8 cellular contexts compared by ENCODE assay signal in genomic region chr10:43265799-43266721, GRCh38. TPM values are rescaled to one million over a fixed set of nuclear protein-coding genes. Genes with fewer than 3 reads are reported as not detected.
DNase-seq lines count a peak whose midpoint lies in the region; ATAC-seq lines count a peak whose summit lies in the region.

No MANE protein-coding gene starts in this region.

- CTCF ChIA-PET in CD8-positive, alpha-beta memory T cell (lab: Charles Lee): interaction anchor here (0.7 to 6.7 kb wide), 26 partner anchors 9 to 194 kb away, joined by 3 to 70 read pairs (median 4); partner anchors contain the start of gene CSGALNACT2

- H3K4me3 ChIP-seq in CD8-positive, alpha-beta memory T cell (ENCODE audit: low read length): peak overlapping the region; percentile 51
- peak overlapping the region; percentile 1 for H3K4me3 ChIP-seq in iPS-11a (ENCODE audit: low read depth, low read length)

- H3K9me3 ChIP-seq in CD8-positive, alpha-beta memory T cell (ENCODE audit: low read length): no peaks in the 10 kb centered on the region

- H3K9me3 Mint-ChIP-seq in CD8-positive, alpha-beta memory T cell: no peaks in the 10 kb centered on the region
- no peaks in the 10 kb centered on the region for H3K9me3 Mint-ChIP-seq in activated naive CD4-positive, alpha-beta T cell treated with anti-CD3 and anti-CD28 coated beads, Interleukin-2, amount 50 U/mL, for 24 hours

- peak overlapping the region in 4 of 8 donors; percentile 14 to 80 (median 76) for H3K27ac Mint-ChIP-seq in CD8-positive, alpha-beta memory T cell
- H3K27ac Mint-ChIP-seq in activated naive CD4-positive, alpha-beta T cell treated with anti-CD3 and anti-CD28 coated beads, Interleukin-2, amount 50 U/mL, for 24 hours: no peak overlapping the region

- H3K36me3 Mint-ChIP-seq in CD8-positive, alpha-beta memory T cell: peaks cover 0 to 1% (median 0%) of the 10 kb centered on the region in 3 donors
- no peaks in the 10 kb centered on the region for H3K36me3 Mint-ChIP-seq in activated naive CD4-positive, alpha-beta T cell treated with anti-CD3 and anti-CD28 coated beads, Interleukin-2, amount 50 U/mL, for 24 hours

- H3K4me1 Mint-ChIP-seq in CD8-positive, alpha-beta memory T cell: peaks cover 4 to 29% (median 8%) of the 10 kb centered on the region in 3 donors
- H3K4me1 Mint-ChIP-seq in activated naive CD4-positive, alpha-beta T cell treated with anti-CD3 and anti-CD28 coated beads, Interleukin-2, amount 50 U/mL, for 24 hours: peaks cover 4% of the 10 kb centered on the region

- ATAC-seq in GM21526 (IDR thresholded peaks at IDR 0.05; ENCODE audit: low FRiP score, unreplicated experiment): no peak

- H3K27me3 ChIP-seq in CD8-positive, alpha-beta memory T cell (ENCODE audit: insufficient read depth, low read length, poor library complexity, severe bottlenecking): peaks cover 21% of the 10 kb centered on the region

- peaks cover 27 to 41% of the 10 kb centered on the region in 2 donors for H3K27me3 Mint-ChIP-seq in CD8-positive, alpha-beta memory T cell
- peaks cover 44% of the 10 kb centered on the region for H3K27me3 Mint-ChIP-seq in activated naive CD4-positive, alpha-beta T cell treated with anti-CD3 and anti-CD28 coated beads, Interleukin-2, amount 50 U/mL, for 24 hours

- no peak overlapping the region for H3K27ac ChIP-seq in CD8-positive, alpha-beta memory T cell (ENCODE audit: low read depth, low read length)

- H3K4me3 Mint-ChIP-seq in CD8-positive, alpha-beta memory T cell: peak overlapping the region; percentile 85 to 91 (median 88)
- H3K4me3 Mint-ChIP-seq in activated naive CD4-positive, alpha-beta T cell treated with anti-CD3 and anti-CD28 coated beads, Interleukin-2, amount 50 U/mL, for 24 hours: peak overlapping the region; percentile 69

- H3K4me1 ChIP-seq in CD8-positive, alpha-beta memory T cell (ENCODE audit: insufficient read depth, low read length): peaks cover 7% of the 10 kb centered on the region

- POLR2A ChIA-PET in CD8-positive, alpha-beta memory T cell (lab: Charles Lee): interaction anchor here (1.2 to 1.6 kb wide), 3 partner anchors 96 to 128 kb away, joined by 3 to 8 read pairs (median 6); partner anchors contain the start of gene CSGALNACT2

- H3K36me3 ChIP-seq in CD8-positive, alpha-beta memory T cell (ENCODE audit: insufficient read depth, low read length): no peaks in the 10 kb centered on the region

- DNase-seq in CD8-positive, alpha-beta memory T cell: peak in 3 of 5 donors; percentile 35 to 76 (median 44)
- DNase-seq in NCI-H146 (lab: John Stamatoyannopoulos, UW) (peak; percentile 74), NK-92 (lab: John Stamatoyannopoulos, UW; ENCODE audit: unreplicated experiment) (no peak), GM19238 (ENCODE audit: insufficient read length, low spot score) (no peak)
- DNase-seq in stimulated activated CD4-positive, alpha-beta T cell treated with anti-CD3 and anti-CD28 coated beads, Interleukin-1b, Interleukin-23, amount 100 ng/mL, for 48 hours: peak; percentile 30

RNA-seq across cellular contexts. Expression of gene RASGEF1A, which starts 0.8 kb away (rescaled TPM):
- total RNA-seq in CD8-positive, alpha-beta memory T cell: 1 to 10 TPM; 1.8 to 2.1 TPM
- 8.5 TPM for polyA plus RNA-seq in CD8-positive, alpha-beta memory T cell

Comparison
In these comparisons a context has a peak if more than half of its experiments do, and no peak if none do; other contexts are left out.
1. DNase-seq: peak in CD8-positive, alpha-beta memory T cell (3 of 5), NCI-H146 (single experiment) and stimulated activated CD4-positive, alpha-beta T cell treated with anti-CD3 and anti-CD28 coated beads, Interleukin-1b, Interleukin-23, amount 100 ng/mL, for 48 hours (single experiment); none in NK-92 (single experiment) and GM19238 (single experiment).